ENCODE assay signal across 22 cellular contexts in the genomic region with DNA sequence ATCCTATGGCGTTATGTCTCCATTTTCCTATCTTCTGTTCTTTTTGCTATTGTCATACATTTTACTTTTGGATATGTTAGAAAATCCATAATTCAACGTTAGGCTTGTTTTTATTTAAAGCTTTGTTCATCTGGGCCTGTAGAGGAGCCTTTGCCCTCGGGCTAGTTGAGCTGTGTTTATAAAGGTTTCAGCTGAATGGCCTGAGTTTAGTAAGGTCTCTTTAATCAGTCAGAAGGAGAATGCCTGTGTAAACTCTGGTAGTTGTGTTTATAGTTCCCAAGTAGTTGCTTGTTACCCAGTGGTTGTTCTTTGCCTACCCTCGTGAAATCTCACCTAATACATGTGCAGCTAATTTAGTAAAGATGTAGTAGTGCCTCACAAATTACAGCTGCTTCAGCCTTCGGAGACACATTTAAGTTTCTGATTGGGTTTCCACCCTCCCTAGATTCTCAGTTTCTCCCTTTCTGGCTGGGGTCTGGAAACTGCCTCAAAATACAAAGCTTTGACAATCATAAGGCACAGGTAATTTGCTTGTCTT. TPM values are rescaled to one million over a fixed set of nuclear protein-coding genes. Genes with fewer than 3 reads are reported as not detected.
DNase-seq lines count a peak whose midpoint lies in the region; ATAC-seq, FAIRE-seq and TF ChIP-seq lines count a peak whose summit lies in the region.
"Had no signal": no experiment of that assay in that cellular context is flagged by ENCODE, and none has a peak within 500 bp of the region (broad histone marks: within the 10 kb centered on the region; RNA-seq: fewer than 3 reads in every experiment).

No MANE protein-coding gene starts in this region.

- H3K4me1 ChIP-seq in adipocyte (ENCODE audit: control insufficient read depth, insufficient read depth, low read length) = peaks cover 58% of the 10 kb centered on the region

- H3K36me3 ChIP-seq in adipocyte (ENCODE audit: control insufficient read depth, insufficient read depth, low read length, severe bottlenecking) (no peaks in the 10 kb centered on the region), MG63 (no peaks in the 10 kb centered on the region)
- H3K36me3 ChIP-seq: brain microvascular endothelial cell, heart right ventricle had no signal

- CTCF ChIA-PET in AG04450 (lab: Charles Lee) = no interaction called here
- CTCF ChIA-PET in HEK293T (lab: Yijun Ruan, JAX) = interaction anchor here (1.1 kb wide), 1 partner anchor 8 kb away, joined by 5 read pairs; no protein-coding TSS in a partner anchor
- CTCF ChIA-PET in CD4-positive, alpha-beta T cell (lab: Charles Lee) = interaction anchor here (1.3 to 1.6 kb wide), 2 partner anchors 9 to 12 kb away, joined by 4 to 6 read pairs; no protein-coding TSS in a partner anchor

- POLR2A ChIA-PET in AG04450 (lab: Yijun Ruan, JAX) (no interaction called here), HEK293T (lab: Yijun Ruan, JAX) (no interaction called here)
- POLR2A ChIA-PET in CD4-positive, alpha-beta T cell (lab: Charles Lee) = no interaction called here

- H3K4me3 ChIP-seq in AG04450 (ENCODE audit: low read depth, low read length) (no peak overlapping the region), adipocyte (ENCODE audit: low read length) (no peak overlapping the region), MG63 (no peak overlapping the region)
- H3K4me3 ChIP-seq: heart right ventricle had no signal

- no peaks in the 10 kb centered on the region for H3K27me3 Mint-ChIP-seq in CD4-positive, alpha-beta T cell
- H3K27me3 Mint-ChIP-seq: activated CD4-positive, alpha-beta T cell treated with anti-CD3 and anti-CD28 coated beads, Interleukin-2, amount 10 ng/mL, durations not matched to agents 7 days and 5 days had no signal

- H3K36me3 Mint-ChIP-seq in CD4-positive, alpha-beta T cell (ENCODE audit: low read depth) = no peaks in the 10 kb centered on the region
- H3K36me3 Mint-ChIP-seq: activated naive CD4-positive, alpha-beta T cell treated with anti-CD3 and anti-CD28 coated beads, Interleukin-2, amount 50 U/mL, for 72 hours; CD8-positive, alpha-beta T cell had no signal

- no peak overlapping the region for H3K9ac ChIP-seq in adipocyte (ENCODE audit: low read length)

- no peak for TF ChIP-seq CTCF in AG04450 (IDR thresholded peaks at IDR 0.05; ENCODE audit: low read depth, low read length)
- no peak for TF ChIP-seq CTCF in CD4-positive, alpha-beta T cell (IDR thresholded peaks at IDR 0.05)

- peak; percentile 7 for DNase-seq in AG04450 (ENCODE audit: low read depth, low spot score)
- DNase-seq in HEK293T (ENCODE audit: extremely low spot score) = peak; percentile 26
- DNase-seq in adipocyte (ENCODE audit: low read depth) = peak; percentile 22
- DNase-seq in left lobe of liver (ENCODE audit: low spot score) = no peak
- DNase-seq in CD4-positive, alpha-beta T cell = no peak
- DNase-seq in MG63 = no peak
- no peak for DNase-seq in frontal cortex (ENCODE audit: low spot score in 2 of 2)
- DNase-seq: activated CD4-positive, alpha-beta T cell treated with anti-CD3 and anti-CD28 coated beads, Interleukin-2, amount 10 ng/mL, durations not matched to agents 7 days and 5 days; brain microvascular endothelial cell; CD8-positive, alpha-beta T cell; DND-41; heart right ventricle; midbrain; NCI-H2029; NCI-H526; PC-3; retina; stimulated activated naive CD8-positive, alpha-beta T cell treated with anti-CD3 and anti-CD28 coated beads, Interleukin-15, Interleukin-2, amounts not matched to agents 100 U/mL and 50 U/mL, for 24 hours had no signal

- no peak overlapping the region for H3K27ac Mint-ChIP-seq in CD4-positive, alpha-beta T cell
- H3K27ac Mint-ChIP-seq: activated CD4-positive, alpha-beta T cell treated with anti-CD3 and anti-CD28 coated beads, Interleukin-2, amount 10 ng/mL, durations not matched to agents 7 days and 5 days; activated naive CD4-positive, alpha-beta T cell treated with anti-CD3 and anti-CD28 coated beads, Interleukin-2, amount 50 U/mL, for 72 hours; CD8-positive, alpha-beta T cell had no signal

- H3K9me3 ChIP-seq in AG04450 (ENCODE audit: control insufficient read depth, insufficient read depth, low read length) (0 out of 2 replicates have a peak, but pooled peaks cover 1% of the 10 kb centered on the region), adipocyte (ENCODE audit: control insufficient read depth, low read length) (no peaks in the 10 kb centered on the region), MG63 (no peaks in the 10 kb centered on the region)
- H3K9me3 ChIP-seq in CD4-positive, alpha-beta T cell (ENCODE audit: control insufficient read depth, low read length) = no peaks in the 10 kb centered on the region
- H3K9me3 ChIP-seq: heart right ventricle had no signal

- H3K27ac ChIP-seq in AG04450 (ENCODE audit: low read depth, low read length) = peak overlapping the region; percentile 13
- H3K27ac ChIP-seq in CD4-positive, alpha-beta T cell (ENCODE audit: low read depth, low read length) = no peak overlapping the region
- H3K27ac ChIP-seq: brain microvascular endothelial cell, heart right ventricle had no signal

- H3K4me3 Mint-ChIP-seq in CD4-positive, alpha-beta T cell = no peak overlapping the region
- H3K4me3 Mint-ChIP-seq: activated CD4-positive, alpha-beta T cell treated with anti-CD3 and anti-CD28 coated beads, Interleukin-2, amount 10 ng/mL, durations not matched to agents 7 days and 5 days; CD8-positive, alpha-beta T cell had no signal

- intact Hi-C loops in CD4-positive, alpha-beta T cell (cut with DNase I, micrococcal nuclease) = no loop called here

- H3K4me1 Mint-ChIP-seq in CD4-positive, alpha-beta T cell (ENCODE audit: low read depth) = peaks cover 77% of the 10 kb centered on the region
- H3K4me1 Mint-ChIP-seq: activated CD4-positive, alpha-beta T cell treated with anti-CD3 and anti-CD28 coated beads, Interleukin-2, amount 10 ng/mL, durations not matched to agents 7 days and 5 days had no signal

- peak; percentile 56 for ATAC-seq in left lobe of liver
- ATAC-seq in CD4-positive, alpha-beta T cell (ENCODE audit: poor library complexity) = no peak
- ATAC-seq in GM19463 (IDR thresholded peaks at IDR 0.05; ENCODE audit: unreplicated experiment) = no peak
- ATAC-seq: activated naive CD4-positive, alpha-beta T cell treated with anti-CD3 and anti-CD28 coated beads, Interleukin-2, amount 50 U/mL, for 72 hours; CD8-positive, alpha-beta T cell; esophagus mucosa; heart right ventricle; PC-3; stimulated activated naive CD8-positive, alpha-beta T cell treated with anti-CD3 and anti-CD28 coated beads, Interleukin-15, Interleukin-2, amounts not matched to agents 100 U/mL and 50 U/mL, for 24 hours had no signal

- no peaks in the 10 kb centered on the region for H3K27me3 ChIP-seq in AG04450 (ENCODE audit: control insufficient read depth, insufficient read depth, low read length)
- no peaks in the 10 kb centered on the region for H3K27me3 ChIP-seq in adipocyte (replicated peaks; ENCODE audit: control insufficient read depth, insufficient read depth, low read length)
- no peaks in the 10 kb centered on the region for H3K27me3 ChIP-seq in CD4-positive, alpha-beta T cell (ENCODE audit: control insufficient read depth, insufficient read depth, low read length)
- no peaks in the 10 kb centered on the region for H3K27me3 ChIP-seq in MG63
- H3K27me3 ChIP-seq: brain microvascular endothelial cell, heart right ventricle had no signal

- no peak for FAIRE-seq in frontal cortex (lab: Jason Lieb, UNC)
- FAIRE-seq: islet of Langerhans had no signal

- H3K9me3 Mint-ChIP-seq in CD4-positive, alpha-beta T cell = no peaks in the 10 kb centered on the region
- H3K9me3 Mint-ChIP-seq: activated CD4-positive, alpha-beta T cell treated with anti-CD3 and anti-CD28 coated beads, Interleukin-2, amount 10 ng/mL, durations not matched to agents 7 days and 5 days; activated naive CD4-positive, alpha-beta T cell treated with anti-CD3 and anti-CD28 coated beads, Interleukin-2, amount 50 U/mL, for 72 hours; CD8-positive, alpha-beta T cell had no signal

TF ChIP-seq in HEK293T, 16 proteins besides CTCF, POLR2A, EP300 and RAD21:
- no peak for TF ChIP-seq ZNF384 (IDR thresholded peaks at IDR 0.05)
- TF ChIP-seq L3MBTL2 (conservative IDR thresholded peaks at IDR 0.05) = peak; percentile 59; the same call in 1 of the 2 replicates

RNA-seq across cellular contexts. Expression of a gene that starts 33.1 kb away (rescaled TPM):
- polyA plus RNA-seq in AG04450 (2011; rRNA removed) = 27.8 and 28.8 TPM in 2 replicates
- polyA minus RNA-seq in AG04450 (2011; rRNA and poly(A)+ RNA removed) = 47.8 and 55.7 TPM in 2 replicates
- total RNA-seq in left lobe of liver = 12.8 TPM
- total RNA-seq in CD4-positive, alpha-beta T cell = 10 to 100 TPM; 57.8 to 60.6 TPM
- 9.1 and 12.9 TPM in 2 replicates for total RNA-seq in MG63 (2014; rRNA removed; shearing (Covaris generic); ENCODE audit: low replicate concordance)
- total RNA-seq in frontal cortex = 66.0 TPM

Comparison
In these comparisons a context has a peak if more than half of its experiments do, and no peak if none do; other contexts are left out.
1. DNase-seq: peak in AG04450 (single experiment), HEK293T (single experiment) and adipocyte (single experiment); none in left lobe of liver (single experiment), CD4-positive, alpha-beta T cell (0 of 10), MG63 (single experiment) and frontal cortex (0 of 2).